33 cellular contexts compared by ENCODE assay signal in the genomic region with DNA sequence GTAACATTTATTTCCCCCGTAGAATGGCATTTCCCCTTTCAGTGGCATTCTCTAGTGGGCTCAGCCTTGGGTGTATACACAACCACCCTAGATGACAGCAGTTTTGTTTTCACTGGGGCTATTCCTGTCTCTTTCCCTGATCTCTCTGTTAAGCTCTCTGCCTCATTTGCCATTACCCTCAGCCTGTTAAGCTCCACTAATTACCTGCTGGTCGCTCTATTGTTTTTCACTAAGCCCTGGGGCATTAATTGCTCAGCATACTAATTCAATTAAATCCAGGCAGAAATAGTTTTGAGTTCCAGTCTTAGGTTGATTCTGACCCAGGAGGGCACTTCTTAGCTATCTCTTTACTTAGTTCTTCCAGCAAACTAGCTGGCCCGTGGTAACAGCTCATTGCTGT.
"Had no signal": no experiment of that assay in that cellular context is flagged by ENCODE, and none has a peak within 500 bp of the region (broad histone marks: within the 10 kb centered on the region; RNA-seq: fewer than 3 reads in every experiment).

No MANE protein-coding gene starts in this region.

- H3K4me1 ChIP-seq: adrenal gland had no signal

- H3K4me1 Mint-ChIP-seq: activated B cell treated with CpG ODN at 0.5 μM for 24 hours; activated CD4-positive, alpha-beta T cell treated with anti-CD3 and anti-CD28 coated beads, Interleukin-2, amount 10 ng/mL, durations not matched to agents 24 days and 14 days; activated naive CD8-positive, alpha-beta T cell treated with anti-CD3 and anti-CD28 coated beads for 36 hours; activated T-helper 17 cell treated with anti-CD3 and anti-CD28 coated beads, Interleukin-2, amount 50 U/mL, for 72 hours; brain had no signal

- DNase-seq: activated B cell treated with CpG ODN at 0.5 μM for 24 hours; activated CD4-positive, alpha-beta memory T cell treated with anti-CD3 and anti-CD28 coated beads for 36 hours; activated CD4-positive, alpha-beta T cell treated with anti-CD3 and anti-CD28 coated beads for 4 hours; activated CD4-positive, alpha-beta T cell treated with anti-CD3 and anti-CD28 coated beads, Interleukin-2, amount 10 ng/mL, durations not matched to agents 24 days and 14 days; activated CD4-positive, alpha-beta T cell treated with anti-CD3 and anti-CD28 coated beads, Interleukin-2, amount 50 U/mL, for 1 hour; activated CD4-positive, alpha-beta T cell treated with anti-CD3 and anti-CD28 coated beads, Interleukin-2, amount 50 U/mL, for 4 hours; activated CD4-positive, CD25-positive, alpha-beta regulatory T cell treated with anti-CD3 and anti-CD28 coated beads, Interleukin-2, amount 50 U/mL, for 72 hours; activated CD8-positive, alpha-beta memory T cell treated with anti-CD3 and anti-CD28 coated beads, Interleukin-2, amount 50 U/mL, for 4 hours; activated CD8-positive, alpha-beta T cell treated with anti-CD3 and anti-CD28 coated beads for 36 hours; activated effector memory CD4-positive, alpha-beta T cell treated with anti-CD3 and anti-CD28 coated beads, Interleukin-2, amount 50 U/mL, for 16 hours; activated gamma-delta T cell treated with Interleukin-2 at 50 U/mL for 16 hours; activated naive CD4-positive, alpha-beta T cell; activated naive CD4-positive, alpha-beta T cell treated with anti-CD3 and anti-CD28 coated beads for 36 hours; activated naive CD4-positive, alpha-beta T cell treated with anti-CD3 and anti-CD28 coated beads, Interleukin-2, amount 50 U/mL, for 16 hours; activated naive CD8-positive, alpha-beta T cell treated with anti-CD3 and anti-CD28 coated beads for 36 hours; activated T-cell treated with anti-CD3 and anti-CD28 coated beads for 4 hours; activated T-cell treated with anti-CD3 and anti-CD28 coated beads, Interleukin-2, amount 50 U/mL, for 1 hour; activated T-cell treated with anti-CD3 and anti-CD28 coated beads, Interleukin-2, amount 50 U/mL, for 4 hours; activated T-cell treated with anti-CD3 and anti-CD28 coated beads, Interleukin-2, amount 50 U/mL, for 72 hours; amniotic stem cell; caudate nucleus; T-helper 1 cell; T-helper 2 cell; T-helper 9 cell had no signal

- H3K27ac ChIP-seq: adrenal gland, cardiac muscle cell, VCaP had no signal

- H3K27ac Mint-ChIP-seq: activated B cell treated with CpG ODN at 0.5 μM for 24 hours; activated CD4-positive, alpha-beta memory T cell treated with anti-CD3 and anti-CD28 coated beads for 36 hours; activated CD4-positive, alpha-beta T cell treated with anti-CD3 and anti-CD28 coated beads, Interleukin-2, amount 10 ng/mL, durations not matched to agents 24 days and 14 days; activated CD8-positive, alpha-beta T cell treated with anti-CD3 and anti-CD28 coated beads for 36 hours; activated naive CD4-positive, alpha-beta T cell treated with anti-CD3 and anti-CD28 coated beads for 36 hours; activated naive CD4-positive, alpha-beta T cell treated with anti-CD3 and anti-CD28 coated beads, Interleukin-2, amount 50 U/mL, for 72 hours; activated naive CD8-positive, alpha-beta T cell treated with anti-CD3 and anti-CD28 coated beads for 36 hours; activated T-cell treated with anti-CD3 and anti-CD28 coated beads, Interleukin-2, amount 50 U/mL, for 72 hours; activated T-helper 1 cell treated with anti-CD3 and anti-CD28 coated beads, Interleukin-12 subunit alpha, Interleukin-12 subunit beta, Interleukin-2, Interleukin-4 antibody, amounts not matched to agents 30 ng/mL and 10 ng/mL and 1 ng/mL, durations not matched to agents 14 hours and 24 hours and 36 hours; activated T-helper 17 cell treated with anti-CD3 and anti-CD28 coated beads, Interleukin-2, amount 50 U/mL, for 72 hours; brain; T-helper 1 cell treated with Interleukin-12 subunit alpha and Interleukin-12 subunit beta and Interleukin-4 antibody, amounts not matched to agents 30 μg/mL and 1 μg/mL, for 36 hours; T-helper 2 cell treated with Interferon-gamma antibody and Interleukin-4, amounts not matched to agents 5 μg/mL and 100 μg/mL, for 36 hours had no signal

- ATAC-seq: activated CD8-positive, alpha-beta T cell treated with anti-CD3 and anti-CD28 coated beads for 36 hours; activated naive CD4-positive, alpha-beta T cell treated with anti-CD3 and anti-CD28 coated beads, Interleukin-2, amount 50 U/mL, for 72 hours; activated T-cell treated with anti-CD3 and anti-CD28 coated beads, Interleukin-2, amount 50 U/mL, for 4 hours; activated T-cell treated with anti-CD3 and anti-CD28 coated beads, Interleukin-2, amount 50 U/mL, for 72 hours; activated T-helper 17 cell treated with anti-CD3 and anti-CD28 coated beads, Interleukin-2, amount 50 U/mL, for 72 hours had no signal

- H3K36me3 ChIP-seq: adrenal gland, cardiac muscle cell had no signal

- H3K27me3 ChIP-seq: adrenal gland, cardiac muscle cell had no signal

- H3K4me3 Mint-ChIP-seq: activated B cell treated with CpG ODN at 0.5 μM for 24 hours; activated CD4-positive, alpha-beta memory T cell treated with anti-CD3 and anti-CD28 coated beads for 36 hours; activated CD4-positive, alpha-beta T cell treated with anti-CD3 and anti-CD28 coated beads, Interleukin-2, amount 10 ng/mL, durations not matched to agents 24 days and 14 days; activated CD8-positive, alpha-beta T cell treated with anti-CD3 and anti-CD28 coated beads for 36 hours; activated naive CD4-positive, alpha-beta T cell treated with anti-CD3 and anti-CD28 coated beads for 36 hours; activated naive CD8-positive, alpha-beta T cell treated with anti-CD3 and anti-CD28 coated beads for 36 hours; activated T-cell treated with anti-CD3 and anti-CD28 coated beads, Interleukin-2, amount 50 U/mL, for 4 hours; activated T-cell treated with anti-CD3 and anti-CD28 coated beads, Interleukin-2, amount 50 U/mL, for 72 hours; activated T-helper 1 cell treated with anti-CD3 and anti-CD28 coated beads, Interleukin-12 subunit alpha, Interleukin-12 subunit beta, Interleukin-2, Interleukin-4 antibody, amounts not matched to agents 30 ng/mL and 10 ng/mL and 1 ng/mL, durations not matched to agents 14 hours and 24 hours and 36 hours; activated T-helper 17 cell treated with anti-CD3 and anti-CD28 coated beads, Interleukin-2, amount 50 U/mL, for 72 hours; brain; T-helper 1 cell treated with Interleukin-12 subunit alpha and Interleukin-12 subunit beta and Interleukin-4 antibody, amounts not matched to agents 30 μg/mL and 1 μg/mL, for 36 hours; T-helper 2 cell treated with Interferon-gamma antibody and Interleukin-4, amounts not matched to agents 5 μg/mL and 100 μg/mL, for 36 hours had no signal

- H3K4me3 ChIP-seq: adrenal gland, cardiac muscle cell had no signal

- H3K36me3 Mint-ChIP-seq: brain had no signal
